ENCODE assay signal across 8 cellular contexts in genomic region chr7:114944742-114945625, GRCh38. TPM values are rescaled to one million over a fixed set of nuclear protein-coding genes. Genes with fewer than 3 reads are reported as not detected.
DNase-seq lines count a peak whose midpoint lies in the region; ATAC-seq and TF ChIP-seq lines count a peak whose summit lies in the region.

No MANE protein-coding gene starts in this region.

- ATAC-seq in upper lobe of left lung (ENCODE audit: low FRiP score in 2 of 2): peak; percentile 83 to 96
- ATAC-seq in GM21786 (IDR thresholded peaks at IDR 0.05; ENCODE audit: unreplicated experiment): no peak
- ATAC-seq in GM18502 (IDR thresholded peaks at IDR 0.05; ENCODE audit: poor library complexity, unreplicated experiment): no peak

- H3K9me3 Mint-ChIP-seq in activated CD4-positive, alpha-beta memory T cell treated with anti-CD3 and anti-CD28 coated beads for 36 hours: no peaks in the 10 kb centered on the region
- H3K9me3 Mint-ChIP-seq in activated CD4-positive, alpha-beta memory T cell treated with anti-CD3 and anti-CD28 coated beads, Interleukin-2, amount 10 ng/mL, durations not matched to agents 7 days and 5 days: no peaks in the 10 kb centered on the region
- peaks cover 10% of the 10 kb centered on the region for H3K9me3 Mint-ChIP-seq in mesothelial cell of epicardium

- H3K36me3 ChIP-seq in upper lobe of left lung: peaks cover 0 to 3% (median 0%) of the 10 kb centered on the region in 4 donors

- POLR2A ChIA-PET in activated CD4-positive, alpha-beta memory T cell treated with anti-CD3 and anti-CD28 coated beads for 36 hours (lab: Charles Lee): interaction anchor here (0.8 to 1.0 kb wide), 2 partner anchors 13 to 22 kb away, joined by 3 read pairs; no protein-coding TSS in a partner anchor
- POLR2A ChIA-PET in activated CD4-positive, alpha-beta memory T cell treated with anti-CD3 and anti-CD28 coated beads, Interleukin-2, amount 10 ng/mL, durations not matched to agents 7 days and 5 days (lab: Charles Lee): interaction anchor here (1.7 kb wide), 1 partner anchor 21 kb away, joined by 8 read pairs; no protein-coding TSS in a partner anchor

- CTCF ChIA-PET in activated CD4-positive, alpha-beta memory T cell treated with anti-CD3 and anti-CD28 coated beads for 36 hours (lab: Charles Lee): no interaction called here
- CTCF ChIA-PET in activated CD4-positive, alpha-beta memory T cell treated with anti-CD3 and anti-CD28 coated beads, Interleukin-2, amount 10 ng/mL, durations not matched to agents 7 days and 5 days (lab: Charles Lee): interaction anchor here (1.7 kb wide), 1 partner anchor 80 kb away, joined by 4 read pairs; no protein-coding TSS in a partner anchor

- H3K9me3 ChIP-seq in upper lobe of left lung: no peaks in the 10 kb centered on the region

- H3K27ac ChIP-seq in upper lobe of left lung: peak overlapping the region; percentile 19 to 68 (median 38)

- H3K36me3 Mint-ChIP-seq in activated CD4-positive, alpha-beta memory T cell treated with anti-CD3 and anti-CD28 coated beads for 36 hours: peaks cover 55% of the 10 kb centered on the region
- H3K36me3 Mint-ChIP-seq in activated CD4-positive, alpha-beta memory T cell treated with anti-CD3 and anti-CD28 coated beads, Interleukin-2, amount 10 ng/mL, durations not matched to agents 7 days and 5 days (ENCODE audit: low read depth): peaks cover 91% of the 10 kb centered on the region
- H3K36me3 Mint-ChIP-seq in mesothelial cell of epicardium: peaks cover 28% of the 10 kb centered on the region

- H3K4me1 ChIP-seq in upper lobe of left lung: peaks cover 0 to 4% (median under 1%) of the 10 kb centered on the region in 4 donors

- H3K4me3 ChIP-seq in epithelial cell of proximal tubule (ENCODE audit: low read depth, low read length) (peak overlapping the region; percentile 25), upper lobe of left lung (peak overlapping the region in 2 of 4 donors; percentile 12 to 14)

- H3K27me3 Mint-ChIP-seq in activated CD4-positive, alpha-beta memory T cell treated with anti-CD3 and anti-CD28 coated beads for 36 hours: no peaks in the 10 kb centered on the region
- H3K27me3 Mint-ChIP-seq in activated CD4-positive, alpha-beta memory T cell treated with anti-CD3 and anti-CD28 coated beads, Interleukin-2, amount 10 ng/mL, durations not matched to agents 7 days and 5 days: no peaks in the 10 kb centered on the region
- H3K27me3 Mint-ChIP-seq in mesothelial cell of epicardium (ENCODE audit: low read depth): no peaks in the 10 kb centered on the region

- TF ChIP-seq POLR2A in upper lobe of left lung (IDR thresholded peaks at IDR 0.05): no peak

- no peaks in the 10 kb centered on the region for H3K27me3 ChIP-seq in upper lobe of left lung

- TF ChIP-seq EP300 in upper lobe of left lung (IDR thresholded peaks at IDR 0.05): no peak

- intact Hi-C loops in activated CD4-positive, alpha-beta memory T cell treated with anti-CD3 and anti-CD28 coated beads for 36 hours (cut with micrococcal nuclease): no loop called here

- H3K4me3 Mint-ChIP-seq in activated CD4-positive, alpha-beta memory T cell treated with anti-CD3 and anti-CD28 coated beads for 36 hours: no peak overlapping the region
- no peak overlapping the region for H3K4me3 Mint-ChIP-seq in activated CD4-positive, alpha-beta memory T cell treated with anti-CD3 and anti-CD28 coated beads, Interleukin-2, amount 10 ng/mL, durations not matched to agents 7 days and 5 days
- peak overlapping the region; percentile 54 for H3K4me3 Mint-ChIP-seq in mesothelial cell of epicardium

- WGBS in upper lobe of left lung, 2 donors: 80 to 82% methylated on average over 19 of the region's 19 CpGs

- H3K27ac Mint-ChIP-seq in activated CD4-positive, alpha-beta memory T cell treated with anti-CD3 and anti-CD28 coated beads for 36 hours: peak overlapping the region; percentile 30
- H3K27ac Mint-ChIP-seq in activated CD4-positive, alpha-beta memory T cell treated with anti-CD3 and anti-CD28 coated beads, Interleukin-2, amount 10 ng/mL, durations not matched to agents 7 days and 5 days: no peak overlapping the region
- H3K27ac Mint-ChIP-seq in mesothelial cell of epicardium: peak overlapping the region; percentile 90

- peaks cover 91% of the 10 kb centered on the region for H3K4me1 Mint-ChIP-seq in activated CD4-positive, alpha-beta memory T cell treated with anti-CD3 and anti-CD28 coated beads for 36 hours (ENCODE audit: low read depth)
- peaks cover 64% of the 10 kb centered on the region for H3K4me1 Mint-ChIP-seq in activated CD4-positive, alpha-beta memory T cell treated with anti-CD3 and anti-CD28 coated beads, Interleukin-2, amount 10 ng/mL, durations not matched to agents 7 days and 5 days
- peaks cover 16% of the 10 kb centered on the region for H3K4me1 Mint-ChIP-seq in mesothelial cell of epicardium

- no peak for DNase-seq in activated CD4-positive, alpha-beta memory T cell treated with anti-CD3 and anti-CD28 coated beads for 36 hours
- DNase-seq in activated CD4-positive, alpha-beta memory T cell treated with anti-CD3 and anti-CD28 coated beads, Interleukin-2, amount 10 ng/mL, durations not matched to agents 7 days and 5 days: no peak
- DNase-seq in epithelial cell of proximal tubule (ENCODE audit: low read depth): no peak
- peak in 1 of 2 experiments; percentile 43 for DNase-seq in mesothelial cell of epicardium (ENCODE audit: low spot score in 2 of 2, unreplicated experiment in 2 of 2)
- peak in 1 of 2 donors; percentile 29 for DNase-seq in upper lobe of left lung
- no peak for DNase-seq in DMS79 (lab: John Stamatoyannopoulos, UW)

- TF ChIP-seq CTCF in epithelial cell of proximal tubule (conservative IDR thresholded peaks at IDR 0.05; ENCODE audit: low read depth, low read length): no peak
- TF ChIP-seq CTCF in mesothelial cell of epicardium (IDR thresholded peaks at IDR 0.05; ENCODE audit: unreplicated experiment): no peak
- TF ChIP-seq CTCF in upper lobe of left lung (IDR thresholded peaks at IDR 0.05): no peak

RNA-seq across cellular contexts. Expression of gene MDFIC, which starts 23.1 kb away (rescaled TPM):
- total RNA-seq in activated CD4-positive, alpha-beta memory T cell treated with anti-CD3 and anti-CD28 coated beads for 36 hours: 10 to 100 TPM; 78.0 to 82.3 TPM
- total RNA-seq in activated CD4-positive, alpha-beta memory T cell treated with anti-CD3 and anti-CD28 coated beads, Interleukin-2, amount 10 ng/mL, durations not matched to agents 7 days and 5 days: 10 to 100 TPM; 85.8 to 90.7 TPM
- total RNA-seq in epithelial cell of proximal tubule (19.9 and 24.8 TPM in 2 replicates), mesothelial cell of epicardium (25.2 to 25.7 TPM (median 25.6 TPM) in 3 replicates), upper lobe of left lung (10 to 100 TPM; 13.8 to 63.9 (median 31.8) TPM)

Comparison
In these comparisons a context has a peak if more than half of its experiments do, and no peak if none do; other contexts are left out.
1. ATAC-seq: peak in upper lobe of left lung (2 of 2); none in GM21786 (single experiment) and GM18502 (single experiment).